35 cellular contexts compared by ENCODE assay signal in genomic region chr20:45940053-45940452, GRCh38.
"Had no signal": no experiment of that assay in that cellular context is flagged by ENCODE, and none has a peak within 500 bp of the region (broad histone marks: within the 10 kb centered on the region; RNA-seq: fewer than 3 reads in every experiment).

No MANE protein-coding gene starts in this region.

- DNase-seq: activated CD4-positive, alpha-beta T cell treated with anti-CD3 and anti-CD28 coated beads for 48 hours; activated CD4-positive, alpha-beta T cell treated with anti-CD3 and anti-CD28 coated beads, Interleukin-2, amount 50 U/mL, for 48 hours; activated CD8-positive, alpha-beta memory T cell treated with anti-CD3 and anti-CD28 coated beads for 24 hours; dorsolateral prefrontal cortex; effector memory CD4-positive, alpha-beta T cell; foreskin keratinocyte; heart left ventricle; hypothalamus; immature natural killer cell; midbrain; ovary; stimulated activated CD4-positive, alpha-beta T cell treated with anti-CD3 and anti-CD28 coated beads, Interleukin-12 subunit alpha, Interleukin-12 subunit beta, amount 100 ng/mL, for 4 hours; stimulated activated CD4-positive, alpha-beta T cell treated with anti-CD3 and anti-CD28 coated beads, Interleukin-4, amount 100 ng/mL, for 4 hours; stimulated activated CD8-positive, alpha-beta memory T cell treated with anti-CD3 and anti-CD28 coated beads, Interleukin-4, amount 100 ng/mL, for 48 hours; stimulated activated naive B cell treated with anti-CD40 and anti-IgM and Interleukin-4, amounts not matched to agents 10 μg/mL and 1 μg/mL and 100 μg/mL, for 72 hours; stomach; SW 1271; T-helper 9 cell; upper lobe of right lung; WERI-Rb-1 had no signal

- H3K27me3 Mint-ChIP-seq: activated naive CD4-positive, alpha-beta T cell treated with anti-CD3 and anti-CD28 coated beads, Interleukin-2, amount 50 U/mL, for 24 hours; memory B cell; naive thymus-derived CD8-positive, alpha-beta T cell; progenitor cell of endocrine pancreas; stimulated activated naive B cell treated with anti-CD40 and anti-IgM and Interleukin-4, amounts not matched to agents 10 μg/mL and 1 μg/mL and 100 μg/mL, for 72 hours had no signal

- H3K9me3 Mint-ChIP-seq: activated naive CD4-positive, alpha-beta T cell treated with anti-CD3 and anti-CD28 coated beads, Interleukin-2, amount 50 U/mL, for 24 hours; activated T-helper 2 cell treated with anti-CD3 and anti-CD28 coated beads, Interferon-gamma antibody, Interleukin-2, Interleukin-4, amounts not matched to agents 10 μg/mL and 5 μg/mL and 100 μg/mL, durations not matched to agents 14 hours and 24 hours and 36 hours; brain; immature natural killer cell; memory B cell; naive thymus-derived CD8-positive, alpha-beta T cell; stimulated activated naive B cell treated with anti-CD40 and anti-IgM and Interleukin-4, amounts not matched to agents 10 μg/mL and 1 μg/mL and 100 μg/mL, for 72 hours; T-helper 1 cell treated with Interleukin-12 subunit alpha and Interleukin-12 subunit beta and Interleukin-4 antibody, amounts not matched to agents 30 μg/mL and 1 μg/mL, for 36 hours had no signal

- H3K4me3 Mint-ChIP-seq: activated naive CD4-positive, alpha-beta T cell treated with anti-CD3 and anti-CD28 coated beads, Interleukin-2, amount 50 U/mL, for 24 hours; brain; immature natural killer cell; memory B cell; naive thymus-derived CD8-positive, alpha-beta T cell; stimulated activated naive B cell treated with anti-CD40 and anti-IgM and Interleukin-4, amounts not matched to agents 10 μg/mL and 1 μg/mL and 100 μg/mL, for 72 hours; T-helper 1 cell treated with Interleukin-12 subunit alpha and Interleukin-12 subunit beta and Interleukin-4 antibody, amounts not matched to agents 30 μg/mL and 1 μg/mL, for 36 hours had no signal

- H3K4me3 ChIP-seq: adrenal gland, ascending aorta, coronary artery, dorsolateral prefrontal cortex, heart left ventricle, ovary, skin epidermis, stomach, suprapubic skin, tibial artery, upper lobe of right lung had no signal

- H3K27ac Mint-ChIP-seq: activated T-helper 2 cell treated with anti-CD3 and anti-CD28 coated beads, Interferon-gamma antibody, Interleukin-2, Interleukin-4, amounts not matched to agents 10 μg/mL and 5 μg/mL and 100 μg/mL, durations not matched to agents 14 hours and 24 hours and 36 hours; memory B cell; progenitor cell of endocrine pancreas; T-helper 1 cell treated with Interleukin-12 subunit alpha and Interleukin-12 subunit beta and Interleukin-4 antibody, amounts not matched to agents 30 μg/mL and 1 μg/mL, for 36 hours had no signal

- ATAC-seq: activated CD4-positive, CD25-positive, alpha-beta regulatory T cell treated with anti-CD3 and anti-CD28 coated beads, Interleukin-2, amount 50 U/mL, for 24 hours; foreskin keratinocyte; heart left ventricle; naive thymus-derived CD8-positive, alpha-beta T cell; sciatic nerve; stimulated activated naive B cell treated with anti-CD40 and anti-IgM and Interleukin-4, amounts not matched to agents 10 μg/mL and 1 μg/mL and 100 μg/mL, for 72 hours; upper lobe of right lung had no signal
